Comparison of ENCODE assay signal across 17 cellular contexts in genomic region chr10:10584164-10584563, GRCh38.
"Had no signal": no experiment of that assay in that cellular context is flagged by ENCODE, and none has a peak within 500 bp of the region (broad histone marks: within the 10 kb centered on the region; RNA-seq: fewer than 3 reads in every experiment).

No MANE protein-coding gene starts in this region.

- DNase-seq: effector memory CD4-positive, alpha-beta T cell; esophagus squamous epithelium; foreskin fibroblast; glutamatergic neuron; mesendoderm; naive thymus-derived CD4-positive, alpha-beta T cell; nephron progenitor cell; spleen; stimulated activated CD4-positive, alpha-beta T cell treated with anti-CD3 and anti-CD28 coated beads, Interleukin-15, amount 100 ng/mL, for 24 hours; stimulated activated CD4-positive, alpha-beta T cell treated with anti-CD3 and anti-CD28 coated beads, Interleukin-1b, Interleukin-23, amount 100 ng/mL, for 48 hours; stimulated activated CD4-positive, alpha-beta T cell treated with anti-CD3 and anti-CD28 coated beads, Interleukin-4, amount 100 ng/mL, for 24 hours; stimulated activated naive CD8-positive, alpha-beta T cell treated with anti-CD3 and anti-CD28 coated beads, Interleukin-15, amount 100 ng/mL, for 72 hours; testis; upper lobe of right lung had no signal

- ATAC-seq: gastroesophageal sphincter; naive thymus-derived CD4-positive, alpha-beta T cell; sciatic nerve; stimulated activated memory B cell treated with anti-CD40 and anti-IgM and Interleukin-4, amounts not matched to agents 10 μg/mL and 1 μg/mL and 100 μg/mL, for 72 hours; stimulated activated naive CD8-positive, alpha-beta T cell treated with anti-CD3 and anti-CD28 coated beads, Interleukin-15, amount 100 ng/mL, for 72 hours; upper lobe of right lung had no signal
